19 cellular contexts compared by ENCODE assay signal in genomic region chr6:56677559-56677958, GRCh38. TPM values are rescaled to one million over a fixed set of nuclear protein-coding genes. Genes with fewer than 3 reads are reported as not detected.
A peak's percentile ranks its signal among the peaks of the same experiment; 100 is the strongest.
DNase-seq lines count a peak whose midpoint lies in the region; ATAC-seq and TF ChIP-seq lines count a peak whose summit lies in the region.
"Had no signal": no experiment of that assay in that cellular context is flagged by ENCODE, and none has a peak within 500 bp of the region (broad histone marks: within the 10 kb centered on the region; RNA-seq: fewer than 3 reads in every experiment).

No MANE protein-coding gene starts in this region.

- intact Hi-C loops in left ventricle myocardium inferior (cut with micrococcal nuclease) = no loop called here

- H3K36me3 ChIP-seq in left ventricle myocardium inferior = no peaks in the 10 kb centered on the region
- no peaks in the 10 kb centered on the region for H3K36me3 ChIP-seq in tibial nerve
- H3K36me3 ChIP-seq: colonic mucosa, suprapubic skin had no signal

- peak; percentile 31 for DNase-seq in AG08395 (ENCODE audit: low spot score)
- DNase-seq in HCEC 1CT = peak; percentile 67
- peak; percentile 55 for DNase-seq in astrocyte of the hippocampus (ENCODE audit: low read depth, low spot score)
- DNase-seq in left ventricle myocardium inferior = no peak
- DNase-seq in tibial nerve (ENCODE audit: low spot score in 2 of 2) = no peak
- no peak for DNase-seq in SKM-1 (lab: John Stamatoyannopoulos, UW; ENCODE audit: unreplicated experiment)
- DNase-seq in OCI-M2 (lab: John Stamatoyannopoulos, UW; ENCODE audit: unreplicated experiment) = no peak
- DNase-seq: activated CD4-positive, alpha-beta T cell treated with anti-CD3 and anti-CD28 coated beads, Interleukin-2, amount 50 U/mL, for 48 hours; activated naive CD4-positive, alpha-beta T cell treated with Interleukin-2 at 50 U/mL for 16 hours; CD8-positive, alpha-beta memory T cell; colonic mucosa; KG1; left cardiac atrium; NCI-H1048; NCI-H2029; SHP77 had no signal

- no peaks in the 10 kb centered on the region for H3K9me3 ChIP-seq in left ventricle myocardium inferior (replicated peaks)
- H3K9me3 ChIP-seq in tibial nerve = no peaks in the 10 kb centered on the region
- H3K9me3 ChIP-seq: colonic mucosa, suprapubic skin had no signal

- H3K4me1 ChIP-seq in left ventricle myocardium inferior (peaks cover 57% of the 10 kb centered on the region), tibial nerve (peaks cover 0 to 28% (median under 1%) of the 10 kb centered on the region in 4 donors)
- H3K4me1 ChIP-seq: suprapubic skin had no signal

- TF ChIP-seq EP300 in tibial nerve (IDR thresholded peaks at IDR 0.05) = no peak

- TF ChIP-seq POLR2A in tibial nerve (IDR thresholded peaks at IDR 0.05) = no peak

- H3K27ac ChIP-seq in left ventricle myocardium inferior (replicated peaks) = peak overlapping the region; percentile 22
- H3K27ac ChIP-seq in tibial nerve = no peak overlapping the region
- H3K27ac ChIP-seq: colonic mucosa, suprapubic skin had no signal

- ATAC-seq in GM21717 (IDR thresholded peaks at IDR 0.05; ENCODE audit: unreplicated experiment) = no peak
- ATAC-seq: GM23338 had no signal

- no peak overlapping the region for H3K4me3 ChIP-seq in left ventricle myocardium inferior
- H3K4me3 ChIP-seq in tibial nerve = no peak overlapping the region
- H3K4me3 ChIP-seq: colonic mucosa, GM23338, suprapubic skin had no signal

- TF ChIP-seq CTCF in left ventricle myocardium inferior (IDR thresholded peaks at IDR 0.05; ENCODE audit: borderline replicate concordance) (no peak), tibial nerve (IDR thresholded peaks at IDR 0.05) (no peak)

- no peaks in the 10 kb centered on the region for H3K27me3 ChIP-seq in left ventricle myocardium inferior (ENCODE audit: low read depth)
- H3K27me3 ChIP-seq in tibial nerve = no peaks in the 10 kb centered on the region
- H3K27me3 ChIP-seq: colonic mucosa, suprapubic skin had no signal

RNA-seq across cellular contexts. Expression of gene DST, which starts 34.9 kb away (rescaled TPM):
- total RNA-seq in left ventricle myocardium inferior (331 TPM), tibial nerve (100 to 1,000 TPM; 331 to 417 (median 368) TPM)

Comparison
In these comparisons a context has a peak if more than half of its experiments do, and no peak if none do; other contexts are left out.
1. DNase-seq: peak in AG08395 (single experiment), HCEC 1CT (single experiment) and astrocyte of the hippocampus (single experiment); none in left ventricle myocardium inferior (single experiment), tibial nerve (0 of 2), SKM-1 (single experiment) and OCI-M2 (single experiment).